ENCODE assay signal across 10 cellular contexts in genomic region chr1:47996406-47997226, GRCh38. TPM values are rescaled to one million over a fixed set of nuclear protein-coding genes. Genes with fewer than 3 reads are reported as not detected.
DNase-seq lines count a peak whose midpoint lies in the region; ATAC-seq and TF ChIP-seq lines count a peak whose summit lies in the region.
"Had no signal": no experiment of that assay in that cellular context is flagged by ENCODE, and none has a peak within 500 bp of the region (broad histone marks: within the 10 kb centered on the region; RNA-seq: fewer than 3 reads in every experiment).

No MANE protein-coding gene starts in this region.

- H3K27ac Mint-ChIP-seq in natural killer cell treated with Interleukin-12 subunit alpha and Interleukin-12 subunit beta and Interleukin-15 and Interleukin-18, amount 100 ng/mL, for 72 hours = no peak overlapping the region

- TF ChIP-seq CTCF in AG04450 (IDR thresholded peaks at IDR 0.05; ENCODE audit: low read depth, low read length) = no peak
- TF ChIP-seq CTCF in GM10248 (IDR thresholded peaks at IDR 0.05; ENCODE audit: control extremely low read depth, extremely low read depth, low read depth, missing control alignments) = no peak

- peak overlapping the region; percentile 22; the same call in 1 of the 2 replicates for H3K4me3 ChIP-seq in AG04450 (ENCODE audit: low read depth, low read length)
- peak overlapping the region; percentile 20; the same call in 1 of the 2 replicates for H3K4me3 ChIP-seq in Jurkat, Clone E6-1 (ENCODE audit: low read length)
- H3K4me3 ChIP-seq: GM12878 had no signal

- no peaks in the 10 kb centered on the region for H3K9me3 Mint-ChIP-seq in natural killer cell treated with Interleukin-12 subunit alpha and Interleukin-12 subunit beta and Interleukin-15 and Interleukin-18, amount 100 ng/mL, for 72 hours

- peaks cover 35% of the 10 kb centered on the region for H3K27me3 ChIP-seq in AG04450 (ENCODE audit: control insufficient read depth, insufficient read depth, low read length)

- peak; percentile 9 for ATAC-seq in esophagus mucosa
- ATAC-seq in natural killer cell treated with Interleukin-12 subunit alpha and Interleukin-12 subunit beta and Interleukin-15 and Interleukin-18, amount 100 ng/mL, for 72 hours = no peak

- CTCF ChIA-PET in AG04450 (lab: Charles Lee) (interaction anchor here (0.6 to 3.2 kb wide), 15 partner anchors 10 to 810 kb away, joined by 3 to 26 read pairs (median 7); no protein-coding TSS in a partner anchor), GM10248 (lab: Yijun Ruan, JAX) (interaction anchor here (0.7 to 3.1 kb wide), 11 partner anchors 9 to 239 kb away, joined by 3 to 36 read pairs (median 4); no protein-coding TSS in a partner anchor)

- POLR2A ChIA-PET in AG04450 (lab: Yijun Ruan, JAX) (no interaction called here), GM10248 (lab: Yijun Ruan, JAX) (no interaction called here)

- H3K27ac ChIP-seq in AG04450 (ENCODE audit: low read depth, low read length) = no peak overlapping the region

- H3K4me1 Mint-ChIP-seq in natural killer cell treated with Interleukin-12 subunit alpha and Interleukin-12 subunit beta and Interleukin-15 and Interleukin-18, amount 100 ng/mL, for 72 hours (ENCODE audit: low read depth in 2 of 2) = peaks cover 6 to 8% of the 10 kb centered on the region in 2 donors

- H3K9me3 ChIP-seq in AG04450 (ENCODE audit: control insufficient read depth, insufficient read depth, low read length) = no peaks in the 10 kb centered on the region; the same call in 1 of the 2 replicates

- H3K4me3 Mint-ChIP-seq in natural killer cell treated with Interleukin-12 subunit alpha and Interleukin-12 subunit beta and Interleukin-15 and Interleukin-18, amount 100 ng/mL, for 72 hours = peak overlapping the region; percentile 77

- peaks cover 37 to 71% of the 10 kb centered on the region in 2 donors for H3K27me3 Mint-ChIP-seq in natural killer cell treated with Interleukin-12 subunit alpha and Interleukin-12 subunit beta and Interleukin-15 and Interleukin-18, amount 100 ng/mL, for 72 hours

- H3K36me3 Mint-ChIP-seq in natural killer cell treated with Interleukin-12 subunit alpha and Interleukin-12 subunit beta and Interleukin-15 and Interleukin-18, amount 100 ng/mL, for 72 hours = no peaks in the 10 kb centered on the region

- DNase-seq in AG04450 (ENCODE audit: low read depth, low spot score) (no peak), SK-N-DZ (ENCODE audit: low spot score) (no peak), NCI-H524 treated with DMSO at 0.1 percent for 48 hours (lab: John Stamatoyannopoulos, UW) (no peak), GM10248 (ENCODE audit: extremely low spot score) (no peak), foreskin melanocyte (no peak)
- no peak for DNase-seq in Jurkat, Clone E6-1 (ENCODE audit: low read depth, low spot score)
- no peak for DNase-seq in natural killer cell treated with Interleukin-12 subunit alpha and Interleukin-12 subunit beta and Interleukin-15 and Interleukin-18, amount 100 ng/mL, for 72 hours (ENCODE audit: low spot score)

RNA-seq across cellular contexts. Expression of gene TRABD2B, which starts 0.6 kb away (rescaled TPM):
- not detected in 2 replicates for polyA plus RNA-seq in AG04450 (2011; rRNA removed)
- 0.04 TPM in 1 of 2 replicates, not detected in the other for polyA minus RNA-seq in AG04450 (2011; rRNA and poly(A)+ RNA removed)
- polyA plus RNA-seq in Jurkat, Clone E6-1 (2012; ENCODE audit: insufficient read depth, insufficient read length) = not detected
- total RNA-seq in esophagus mucosa = 0.64 TPM
- not detected for total RNA-seq in natural killer cell treated with Interleukin-12 subunit alpha and Interleukin-12 subunit beta and Interleukin-15 and Interleukin-18, amount 100 ng/mL, for 72 hours
- 0.03 TPM in 2 replicates for polyA plus RNA-seq in SK-N-DZ (2014; cell fraction: cytosol; rRNA removed)
- polyA plus RNA-seq in SK-N-DZ (2014; cell fraction: nucleus; rRNA removed) = 0.10 and 0.14 TPM in 2 replicates
- total RNA-seq: GM12878, SK-MEL-5 had no signal
- polyA plus RNA-seq: GM12878 had no signal
